9 cellular contexts compared by ENCODE assay signal in the genomic region with DNA sequence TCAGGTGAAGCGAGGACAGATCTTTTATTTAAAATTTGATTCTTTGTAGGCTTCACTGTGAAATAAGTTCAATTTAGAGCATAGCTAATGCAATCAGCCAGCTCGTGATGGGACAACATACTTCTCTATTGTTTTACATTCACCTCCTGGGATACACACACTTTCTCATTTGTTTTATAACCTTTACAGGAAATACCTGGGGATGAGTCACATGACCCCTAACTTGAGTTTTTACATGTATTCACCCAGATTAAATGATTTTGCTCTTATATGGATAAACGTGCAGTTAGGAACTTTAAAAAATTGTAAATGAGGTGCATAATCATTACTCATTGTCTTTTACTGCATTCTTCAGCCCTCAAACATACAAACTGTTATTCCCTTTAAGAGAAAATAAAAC.
A peak's percentile ranks its signal among the peaks of the same experiment; 100 is the strongest.
DNase-seq lines count a peak whose midpoint lies in the region; ATAC-seq and TF ChIP-seq lines count a peak whose summit lies in the region.
"Had no signal": no experiment of that assay in that cellular context is flagged by ENCODE, and none has a peak within 500 bp of the region (broad histone marks: within the 10 kb centered on the region; RNA-seq: fewer than 3 reads in every experiment).

No MANE protein-coding gene starts in this region.

- H3K4me3 ChIP-seq in Caco-2 (ENCODE audit: low read depth, low read length) (no peak overlapping the region), HAP-1 (no peak overlapping the region)

- peaks cover 3% of the 10 kb centered on the region for H3K27me3 ChIP-seq in CD4-positive, alpha-beta T cell (ENCODE audit: control insufficient read depth, insufficient read depth, low read length)
- H3K27me3 ChIP-seq in Caco-2 (replicated peaks; ENCODE audit: control insufficient read depth, insufficient read depth, low read length), result no peaks in the 10 kb centered on the region
- peaks cover 2% of the 10 kb centered on the region; the same call in 1 of the 2 replicates for H3K27me3 ChIP-seq in HAP-1 (ENCODE audit: low read depth)

- TF ChIP-seq CTCF in CD4-positive, alpha-beta T cell (IDR thresholded peaks at IDR 0.05), result no peak
- TF ChIP-seq CTCF in mesothelial cell of epicardium (IDR thresholded peaks at IDR 0.05; ENCODE audit: unreplicated experiment) (no peak), Caco-2 (IDR thresholded peaks at IDR 0.05; ENCODE audit: insufficient read depth in 1 of 2, low read depth in 1 of 2, low read length in 1 of 2, severe bottlenecking in 1 of 2, unreplicated experiment in 1 of 2) (no peak)

- intact Hi-C loops in CD4-positive, alpha-beta T cell (cut with DNase I, micrococcal nuclease), result loop anchor here in 1 of 2 experiments (5.0 kb wide), 1 partner anchor 116 kb away; no protein-coding TSS in a partner anchor
- intact Hi-C loops in Caco-2 (cut with micrococcal nuclease; ENCODE audit: unreplicated experiment), result no loop called here

- no peak for DNase-seq in CD4-positive, alpha-beta T cell
- DNase-seq in HT-29 (ENCODE audit: low spot score) (peak; percentile 36), mesothelial cell of epicardium (ENCODE audit: low spot score in 2 of 2, unreplicated experiment in 2 of 2) (no peak), Caco-2 (no peak), HAP-1 (ENCODE audit: low spot score in 2 of 2) (no peak)
- DNase-seq in central memory CD8-positive, alpha-beta T cell (ENCODE audit: low spot score in 2 of 2), result no peak
- DNase-seq: trophoblast cell had no signal

- no peaks in the 10 kb centered on the region for H3K9me3 Mint-ChIP-seq in CD4-positive, alpha-beta T cell
- no peaks in the 10 kb centered on the region for H3K9me3 Mint-ChIP-seq in central memory CD8-positive, alpha-beta T cell
- no peaks in the 10 kb centered on the region for H3K9me3 Mint-ChIP-seq in mesothelial cell of epicardium
- H3K9me3 Mint-ChIP-seq in Caco-2 (ENCODE audit: unreplicated experiment), result no peaks in the 10 kb centered on the region

- in situ Hi-C loops in HAP-1 (cut with MboI; ENCODE audit: low sequenced_read_pairs), result loop anchor here (25.0 kb wide), 2 partner anchors 291 to 309 kb away; no protein-coding TSS in a partner anchor

- H3K27ac Mint-ChIP-seq in CD4-positive, alpha-beta T cell, result peak overlapping the region; percentile 6
- H3K27ac Mint-ChIP-seq in central memory CD8-positive, alpha-beta T cell (ENCODE audit: low read depth), result no peak overlapping the region
- peak overlapping the region; percentile 73 for H3K27ac Mint-ChIP-seq in mesothelial cell of epicardium
- H3K27ac Mint-ChIP-seq in Caco-2 (ENCODE audit: unreplicated experiment), result no peak overlapping the region

- peaks cover 20% of the 10 kb centered on the region for H3K4me1 Mint-ChIP-seq in CD4-positive, alpha-beta T cell (ENCODE audit: low read depth)
- peaks cover 9% of the 10 kb centered on the region for H3K4me1 Mint-ChIP-seq in central memory CD8-positive, alpha-beta T cell
- peaks cover 34% of the 10 kb centered on the region for H3K4me1 Mint-ChIP-seq in mesothelial cell of epicardium
- H3K4me1 Mint-ChIP-seq in Caco-2 (ENCODE audit: low read depth, unreplicated experiment), result peaks cover 14% of the 10 kb centered on the region

- ATAC-seq in CD4-positive, alpha-beta T cell (ENCODE audit: poor library complexity), result no peak
- no peak for ATAC-seq in central memory CD8-positive, alpha-beta T cell (replicated peaks; ENCODE audit: extremely low read depth, poor library complexity, severe bottlenecking)
- ATAC-seq in GM19467 (IDR thresholded peaks at IDR 0.05; ENCODE audit: unreplicated experiment) (no peak), HG02623 (IDR thresholded peaks at IDR 0.05; ENCODE audit: unreplicated experiment) (no peak)

- no peaks in the 10 kb centered on the region for H3K9me3 ChIP-seq in CD4-positive, alpha-beta T cell (ENCODE audit: control insufficient read depth, low read length)
- H3K9me3 ChIP-seq in Caco-2 (no peaks in the 10 kb centered on the region), HAP-1 (no peaks in the 10 kb centered on the region)

- no TSS peak for BruUV-seq in Caco-2 (replicated peaks; lab: Mats Ljungman, UMichigan)

- H3K4me3 Mint-ChIP-seq in CD4-positive, alpha-beta T cell, result peak overlapping the region; percentile 82
- peak overlapping the region; percentile 40 for H3K4me3 Mint-ChIP-seq in central memory CD8-positive, alpha-beta T cell
- H3K4me3 Mint-ChIP-seq in mesothelial cell of epicardium (peak overlapping the region; percentile 74), Caco-2 (ENCODE audit: unreplicated experiment) (no peak overlapping the region)

- CTCF ChIA-PET in CD4-positive, alpha-beta T cell (lab: Charles Lee), result no interaction called here
- CTCF ChIA-PET in Caco-2 (lab: Charles Lee), result no interaction called here

- H3K27ac ChIP-seq in CD4-positive, alpha-beta T cell (ENCODE audit: low read depth, low read length), result no peak overlapping the region

- no peaks in the 10 kb centered on the region for H3K36me3 Mint-ChIP-seq in CD4-positive, alpha-beta T cell (ENCODE audit: low read depth)
- no peaks in the 10 kb centered on the region for H3K36me3 Mint-ChIP-seq in central memory CD8-positive, alpha-beta T cell (ENCODE audit: insufficient read depth)
- H3K36me3 Mint-ChIP-seq in mesothelial cell of epicardium (no peaks in the 10 kb centered on the region), Caco-2 (ENCODE audit: insufficient read depth, unreplicated experiment) (peaks cover 6% of the 10 kb centered on the region)

- POLR2A ChIA-PET in CD4-positive, alpha-beta T cell (lab: Charles Lee), result interaction anchor here (1.3 kb wide), 1 partner anchor 18 kb away, joined by 3 read pairs; no protein-coding TSS in a partner anchor
- POLR2A ChIA-PET in Caco-2 (lab: Charles Lee), result no interaction called here

- H3K27me3 Mint-ChIP-seq in CD4-positive, alpha-beta T cell, result peaks cover 9% of the 10 kb centered on the region
- H3K27me3 Mint-ChIP-seq in central memory CD8-positive, alpha-beta T cell, result peaks cover 42% of the 10 kb centered on the region
- H3K27me3 Mint-ChIP-seq in mesothelial cell of epicardium (ENCODE audit: low read depth) (no peaks in the 10 kb centered on the region), Caco-2 (ENCODE audit: insufficient read depth, unreplicated experiment) (no peaks in the 10 kb centered on the region)

- H3K4me1 ChIP-seq in Caco-2 (peaks cover 7% of the 10 kb centered on the region; the same call in 1 of the 2 replicates), HAP-1 (no peaks in the 10 kb centered on the region)

- H3K36me3 ChIP-seq in Caco-2 (ENCODE audit: control insufficient read depth, insufficient read depth, low read length), result no peaks in the 10 kb centered on the region
- no peaks in the 10 kb centered on the region for H3K36me3 ChIP-seq in HAP-1 (replicated peaks)

Comparison
In these comparisons a context has a peak if more than half of its experiments do, and no peak if none do; other contexts are left out.
1. H3K27ac Mint-ChIP-seq: peak in CD4-positive, alpha-beta T cell (single experiment) and mesothelial cell of epicardium (single experiment); none in central memory CD8-positive, alpha-beta T cell (single experiment) and Caco-2 (single experiment).